11 cellular contexts compared by ENCODE assay signal in the genomic region with DNA sequence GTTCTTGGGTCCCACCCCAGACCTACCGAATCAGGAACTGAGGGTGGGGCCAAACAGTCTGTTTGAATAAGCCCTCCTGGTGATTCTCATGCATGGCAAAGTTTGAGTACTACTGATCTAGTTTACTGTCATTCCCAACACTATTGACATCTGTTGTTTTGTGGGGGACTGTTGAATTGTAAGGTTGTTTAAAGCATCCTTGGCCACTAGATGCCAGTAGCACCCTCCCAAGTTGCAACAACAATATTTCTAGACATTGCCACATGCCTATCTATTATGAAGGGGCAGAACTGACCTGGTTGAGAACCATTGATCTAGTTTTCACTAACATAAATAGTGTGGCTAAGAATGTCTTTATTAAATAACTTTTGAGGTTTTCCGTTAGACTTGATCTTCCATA. TPM values are rescaled to one million over a fixed set of nuclear protein-coding genes. Genes with fewer than 3 reads are reported as not detected.
A peak's percentile ranks its signal among the peaks of the same experiment; 100 is the strongest.
DNase-seq lines count a peak whose midpoint lies in the region; ATAC-seq and FAIRE-seq lines count a peak whose summit lies in the region.
"Had no signal": no experiment of that assay in that cellular context is flagged by ENCODE, and none has a peak within 500 bp of the region (broad histone marks: within the 10 kb centered on the region; RNA-seq: fewer than 3 reads in every experiment).

No MANE protein-coding gene starts in this region.

- H3K9me3 Mint-ChIP-seq in activated CD8-positive, alpha-beta T cell treated with anti-CD3 and anti-CD28 coated beads, Interleukin-2, amount 10 ng/mL, durations not matched to agents 7 days and 5 days (ENCODE audit: insufficient read depth) = no peaks in the 10 kb centered on the region
- H3K9me3 Mint-ChIP-seq in memory B cell = no peaks in the 10 kb centered on the region

- ATAC-seq in GM19468 (IDR thresholded peaks at IDR 0.05; ENCODE audit: extremely low read depth, unreplicated experiment) = peak; percentile 28
- ATAC-seq in activated CD8-positive, alpha-beta T cell treated with anti-CD3 and anti-CD28 coated beads, Interleukin-2, amount 10 ng/mL, durations not matched to agents 7 days and 5 days = no peak
- peak; percentile 55 for ATAC-seq in memory B cell (ENCODE audit: low read depth)
- ATAC-seq in GM21825 (IDR thresholded peaks at IDR 0.05; ENCODE audit: unreplicated experiment) = no peak

- peak overlapping the region; percentile 61 for H3K27ac Mint-ChIP-seq in activated CD8-positive, alpha-beta T cell treated with anti-CD3 and anti-CD28 coated beads, Interleukin-2, amount 10 ng/mL, durations not matched to agents 7 days and 5 days
- H3K27ac Mint-ChIP-seq in memory B cell = no peak overlapping the region

- peaks cover 71% of the 10 kb centered on the region for H3K36me3 Mint-ChIP-seq in activated CD8-positive, alpha-beta T cell treated with anti-CD3 and anti-CD28 coated beads, Interleukin-2, amount 10 ng/mL, durations not matched to agents 7 days and 5 days (ENCODE audit: low read depth)
- peaks cover 27% of the 10 kb centered on the region for H3K36me3 Mint-ChIP-seq in memory B cell

- CTCF ChIA-PET in activated CD8-positive, alpha-beta T cell treated with anti-CD3 and anti-CD28 coated beads, Interleukin-2, amount 10 ng/mL, durations not matched to agents 7 days and 5 days (lab: Charles Lee) = no interaction called here

- POLR2A ChIA-PET in activated CD8-positive, alpha-beta T cell treated with anti-CD3 and anti-CD28 coated beads, Interleukin-2, amount 10 ng/mL, durations not matched to agents 7 days and 5 days (lab: Charles Lee) = no interaction called here

- H3K4me1 Mint-ChIP-seq in activated CD8-positive, alpha-beta T cell treated with anti-CD3 and anti-CD28 coated beads, Interleukin-2, amount 10 ng/mL, durations not matched to agents 7 days and 5 days (ENCODE audit: low read depth) = peaks cover 25% of the 10 kb centered on the region
- peaks cover 10% of the 10 kb centered on the region for H3K4me1 Mint-ChIP-seq in memory B cell

- H3K4me3 Mint-ChIP-seq in activated CD8-positive, alpha-beta T cell treated with anti-CD3 and anti-CD28 coated beads, Interleukin-2, amount 10 ng/mL, durations not matched to agents 7 days and 5 days = no peak overlapping the region
- no peak overlapping the region for H3K4me3 Mint-ChIP-seq in memory B cell

- FAIRE-seq in RCC 7860 (lab: Jason Lieb, UNC) = no peak
- FAIRE-seq: urothelium cell line had no signal

- DNase-seq in NCI-H748 treated with DMSO at 0.1 percent for 48 hours (lab: John Stamatoyannopoulos, UW) (peak; percentile 2), NCI-H748 (lab: John Stamatoyannopoulos, UW; ENCODE audit: unreplicated experiment) (no peak), memory B cell (ENCODE audit: low spot score in 2 of 2) (no peak), RCC 7860 (ENCODE audit: low spot score) (no peak), HPDE6-E6E7 (ENCODE audit: extremely low spot score) (no peak)
- DNase-seq in activated CD8-positive, alpha-beta T cell treated with anti-CD3 and anti-CD28 coated beads, Interleukin-2, amount 10 ng/mL, durations not matched to agents 7 days and 5 days = no peak
- DNase-seq: amygdala; stimulated activated CD4-positive, alpha-beta T cell treated with anti-CD3 and anti-CD28 coated beads, Interleukin-1b, Interleukin-23, amount 100 ng/mL, for 48 hours had no signal

- H3K27me3 Mint-ChIP-seq in activated CD8-positive, alpha-beta T cell treated with anti-CD3 and anti-CD28 coated beads, Interleukin-2, amount 10 ng/mL, durations not matched to agents 7 days and 5 days (ENCODE audit: low read depth) = no peaks in the 10 kb centered on the region
- H3K27me3 Mint-ChIP-seq in memory B cell = no peaks in the 10 kb centered on the region

RNA-seq across cellular contexts. Expression of gene TAF9B, which starts 15.1 kb away (rescaled TPM):
- total RNA-seq in activated CD8-positive, alpha-beta T cell treated with anti-CD3 and anti-CD28 coated beads, Interleukin-2, amount 10 ng/mL, durations not matched to agents 7 days and 5 days = 10 to 100 TPM; 16.6 to 19.0 TPM

RNA-seq across cellular contexts. Expression of gene PGK1, which starts 20.3 kb away (rescaled TPM):
- total RNA-seq in activated CD8-positive, alpha-beta T cell treated with anti-CD3 and anti-CD28 coated beads, Interleukin-2, amount 10 ng/mL, durations not matched to agents 7 days and 5 days = 1,000 to 10,000 TPM; 1,137 to 1,152 TPM

Comparison
In these comparisons a context has a peak if more than half of its experiments do, and no peak if none do; other contexts are left out.
1. ATAC-seq: peak in GM19468 (single experiment) and memory B cell (single experiment); none in activated CD8-positive, alpha-beta T cell treated with anti-CD3 and anti-CD28 coated beads, Interleukin-2, amount 10 ng/mL, durations not matched to agents 7 days and 5 days (single experiment) and GM21825 (single experiment).